In genomic region chr13:48094781-48095502, GRCh38 we compare ENCODE assay signal across 8 cellular contexts. TPM values are rescaled to one million over a fixed set of nuclear protein-coding genes. Genes with fewer than 3 reads are reported as not detected.
A peak's percentile ranks its signal among the peaks of the same experiment; 100 is the strongest.
DNase-seq lines count a peak whose midpoint lies in the region; ATAC-seq, FAIRE-seq and TF ChIP-seq lines count a peak whose summit lies in the region.

TSS of gene MED4 (minus strand) at chr13:48095104. CDS start at chr13:48095078, 26 bp downstream.

- H3K79me2 ChIP-seq in HepG2 (ENCODE audit: insufficient read depth, low read length): peaks cover 49% of the 10 kb centered on the region

- peak within 1 kb of the TSS; percentile 100 for H3K4me3 Mint-ChIP-seq in CD4-positive, alpha-beta T cell

- H3K27me3 ChIP-seq in CD4-positive, alpha-beta T cell (ENCODE audit: control insufficient read depth, insufficient read depth, low read length): no peaks in the 10 kb centered on the region
- H3K27me3 ChIP-seq in HepG2 (ENCODE audit: control insufficient read depth in 1 of 2, insufficient read depth in 2 of 2, low read length in 2 of 2): no peaks in the 10 kb centered on the region; a peak in 1 of 5 replicates

- H3K36me3 ChIP-seq in HepG2 (replicated peaks in 1 of 2; ENCODE audit: control insufficient read depth in 1 of 2, insufficient read depth in 2 of 2, low read length in 2 of 2): no peaks in the 10 kb centered on the region; a peak in 1 of 5 replicates

- no peaks in the 10 kb centered on the region for H3K27me3 Mint-ChIP-seq in CD4-positive, alpha-beta T cell

- in situ Hi-C loops in HepG2 (cut with HindIII; ENCODE audit: extremely low pct_ligation_motif_present, low pct_unique_long_range_greater_than_20kb): no loop called here

- peak within 1 kb of the TSS; percentile 92 for H2AFZ ChIP-seq in HepG2 (ENCODE audit: low read length)

- H3K9me3 Mint-ChIP-seq in CD4-positive, alpha-beta T cell: no peaks in the 10 kb centered on the region

- peak in 1 of 2 experiments; percentile 23; a peak in 1 of 4 replicates for TF ChIP-seq EP300 in HepG2 (IDR thresholded peaks at IDR 0.05; ENCODE audit: low read depth in 2 of 2, low read length in 2 of 2)
- 0 out of 2 replicates have a peak, but pooled peaks have one; percentile 24 for TF ChIP-seq EP300 in HepG2 (CRISPR knock-in tag; IDR thresholded peaks at IDR 0.05; ENCODE audit: borderline replicate concordance)

- peak; percentile 44 for FAIRE-seq in HepG2 (lab: Jason Lieb, UNC)

- peak; percentile 99 for TF ChIP-seq CTCF in CD4-positive, alpha-beta T cell (IDR thresholded peaks at IDR 0.05)
- TF ChIP-seq CTCF in HepG2 (CRISPR knock-in tag; IDR thresholded peaks at IDR 0.05): peak; percentile 96

- ATAC-seq in CD4-positive, alpha-beta T cell (ENCODE audit: poor library complexity): peak; percentile 98
- ATAC-seq in GM19395 (IDR thresholded peaks at IDR 0.05; ENCODE audit: unreplicated experiment): peak; percentile 94
- ATAC-seq in HG03565 (IDR thresholded peaks at IDR 0.05; ENCODE audit: unreplicated experiment): peak; percentile 89
- ATAC-seq in HepG2: peak; percentile 89

- peak within 1 kb of the TSS; percentile 95 for H3K27ac Mint-ChIP-seq in CD4-positive, alpha-beta T cell

- CTCF ChIA-PET in CD4-positive, alpha-beta T cell (lab: Charles Lee): interaction anchor here (0.7 to 2.4 kb wide), 35 partner anchors 9 to 1696 kb away, joined by 3 to 48 read pairs (median 4); partner anchors contain the start of genes ITM2B, NUDT15, RB1 and RCBTB2
- CTCF ChIA-PET in HepG2 (lab: Yijun Ruan, JAX; ENCODE audit: low intra/inter-chr PET ratio, low total read pairs): interaction anchor here (1.2 kb wide), 1 partner anchor 57 kb away, joined by 4 read pairs; no protein-coding TSS in a partner anchor

- peaks cover 81% of the 10 kb centered on the region for H3K4me1 ChIP-seq in HepG2 (ENCODE audit: insufficient read depth, low read length)

- TF ChIP-seq POLR2A in HepG2 (IDR thresholded peaks at IDR 0.05; ENCODE audit: insufficient read depth in 1 of 2, low read depth in 2 of 2, low read length in 2 of 2): peak; percentile 88 to 89

- TF ChIP-seq RAD21 in HepG2 (CRISPR knock-in tag; IDR thresholded peaks at IDR 0.05): peak; percentile 80

- H3K9me3 ChIP-seq in CD4-positive, alpha-beta T cell (ENCODE audit: control insufficient read depth, low read length): no peaks in the 10 kb centered on the region
- H3K9me3 ChIP-seq in HepG2 (ENCODE audit: low read length): no peaks in the 10 kb centered on the region

- H3K4me3 ChIP-seq in HepG2 (replicated peaks in 1 of 3; ENCODE audit: insufficient read depth in 1 of 3, low read depth in 2 of 3, low read length in 3 of 3): peak within 1 kb of the TSS; percentile 88 to 93 (median 88)

- peak within 1 kb of the TSS; percentile 86 for H3K9ac ChIP-seq in HepG2 (ENCODE audit: insufficient read depth, low read depth, low read length)

- peak within 1 kb of the TSS; percentile 84 for H3K27ac ChIP-seq in CD4-positive, alpha-beta T cell (ENCODE audit: low read depth, low read length)
- peak within 1 kb of the TSS; percentile 74 for H3K27ac ChIP-seq in HepG2 (ENCODE audit: extremely low read length, insufficient read depth, low read length)

- POLR2A ChIA-PET in CD4-positive, alpha-beta T cell (lab: Charles Lee): interaction anchor here (0.9 to 2.4 kb wide), 19 partner anchors 16 to 467 kb away, joined by 3 to 40 read pairs (median 4); partner anchors contain the start of genes ITM2B, LPAR6, NUDT15 and RB1
- POLR2A ChIA-PET in HepG2 (lab: Yijun Ruan, JAX): interaction anchor here (0.6 to 2.0 kb wide), 5 partner anchors 20 to 1988 kb away, joined by 3 to 9 read pairs (median 3); partner anchors contain the start of genes ITM2B, NUDT15 and SUCLA2

- H3K4me2 ChIP-seq in HepG2 (ENCODE audit: low read depth, low read length): peak within 1 kb of the TSS; percentile 79

- H3K4me1 Mint-ChIP-seq in CD4-positive, alpha-beta T cell (ENCODE audit: low read depth): peaks cover 53% of the 10 kb centered on the region

- no TSS peak for BruUV-seq in HepG2 (replicated peaks; lab: Mats Ljungman, UMichigan)

- intact Hi-C loops in CD4-positive, alpha-beta T cell (cut with DNase I, micrococcal nuclease): loop anchor here (1.0 to 10.0 kb wide), 5 partner anchors 57 to 880 kb away; partner anchors contain the start of genes FNDC3A (in 1 of the 2), ITM2B (in 1 of the 2) and RB1 (in 1 of the 2)
- intact Hi-C loops in HepG2 (cut with micrococcal nuclease; ENCODE audit: unreplicated experiment): loop anchor here (1.0 to 10.0 kb wide), 4 partner anchors 16 to 532 kb away; partner anchors contain the start of genes ITM2B and RB1

- peak; percentile 95 to 99 (median 97) for DNase-seq in CD4-positive, alpha-beta T cell
- DNase-seq in NCI-H748 treated with DMSO at 0.1 percent for 48 hours (lab: John Stamatoyannopoulos, UW) (peak; percentile 88), dermis microvascular lymphatic vessel endothelial cell (ENCODE audit: low read depth in 2 of 2) (peak; percentile 85 to 93), HepG2 (ENCODE audit: low spot score) (peak; percentile 87)
- peak; percentile 95 for DNase-seq in activated CD4-positive, alpha-beta T cell treated with anti-CD3 and anti-CD28 coated beads, Interleukin-2, amount 50 U/mL, for 4 hours
- peak; percentile 98 for DNase-seq in stimulated activated CD4-positive, alpha-beta T cell treated with anti-CD3 and anti-CD28 coated beads, Interleukin-4, amount 100 ng/mL, for 1 hour

- peaks cover 28% of the 10 kb centered on the region for H3K36me3 Mint-ChIP-seq in CD4-positive, alpha-beta T cell (ENCODE audit: low read depth)

- H4K20me1 ChIP-seq in HepG2 (ENCODE audit: insufficient read depth, low read length): peaks cover 3% of the 10 kb centered on the region; the same call in 1 of the 2 replicates

- WGBS in HepG2 (ENCODE audit: low lambda C conversion rate): 28% methylated on average over 26 of the region's 54 CpGs

TF ChIP-seq in HepG2, 621 proteins besides CTCF, POLR2A, EP300 and RAD21 (continues in another document):
- TF ChIP-seq, protein P1, sequence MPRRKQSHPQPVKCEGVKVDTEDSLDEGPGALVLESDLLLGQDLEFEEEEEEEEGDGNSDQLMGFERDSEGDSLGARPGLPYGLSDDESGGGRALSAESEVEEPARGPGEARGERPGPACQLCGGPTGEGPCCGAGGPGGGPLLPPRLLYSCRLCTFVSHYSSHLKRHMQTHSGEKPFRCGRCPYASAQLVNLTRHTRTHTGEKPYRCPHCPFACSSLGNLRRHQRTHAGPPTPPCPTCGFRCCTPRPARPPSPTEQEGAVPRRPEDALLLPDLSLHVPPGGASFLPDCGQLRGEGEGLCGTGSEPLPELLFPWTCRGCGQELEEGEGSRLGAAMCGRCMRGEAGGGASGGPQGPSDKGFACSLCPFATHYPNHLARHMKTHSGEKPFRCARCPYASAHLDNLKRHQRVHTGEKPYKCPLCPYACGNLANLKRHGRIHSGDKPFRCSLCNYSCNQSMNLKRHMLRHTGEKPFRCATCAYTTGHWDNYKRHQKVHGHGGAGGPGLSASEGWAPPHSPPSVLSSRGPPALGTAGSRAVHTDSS (CRISPR knock-in tag; conservative IDR thresholded peaks at IDR 0.05): no peak
- TF ChIP-seq JUN (CRISPR knock-in tag; IDR thresholded peaks at IDR 0.05) (no peak), ZNF10 (CRISPR knock-in tag; IDR thresholded peaks at IDR 0.05; ENCODE audit: borderline replicate concordance, low read depth) (no peak), ZBTB14 (CRISPR knock-in tag; IDR thresholded peaks at IDR 0.05) (0 out of 2 replicates have a peak, but pooled peaks have one; percentile 50), MAFK (conservative IDR thresholded peaks at IDR 0.05 in 1 of 2, IDR thresholded peaks at IDR 0.05 in 1 of 2; ENCODE audit: low read length in 2 of 2) (no peak), ZFP82 (CRISPR knock-in tag; IDR thresholded peaks at IDR 0.05; ENCODE audit: borderline replicate concordance) (peak; percentile 58; the same call in 1 of the 2 replicates)
- TF ChIP-seq, protein P2, sequence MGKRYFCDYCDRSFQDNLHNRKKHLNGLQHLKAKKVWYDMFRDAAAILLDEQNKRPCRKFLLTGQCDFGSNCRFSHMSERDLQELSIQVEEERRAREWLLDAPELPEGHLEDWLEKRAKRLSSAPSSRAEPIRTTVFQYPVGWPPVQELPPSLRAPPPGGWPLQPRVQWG (CRISPR knock-in tag; IDR thresholded peaks at IDR 0.05; ENCODE audit: borderline replicate concordance, low read depth): no peak

RNA-seq across cellular contexts. Expression of gene MED4, which starts in this region (rescaled TPM):
- 10 to 100 TPM; 48.9 to 56.1 TPM for total RNA-seq in CD4-positive, alpha-beta T cell
- total RNA-seq in dermis microvascular lymphatic vessel endothelial cell (30.3 and 33.8 TPM in 2 replicates), HepG2 (2016; rRNA removed; fragmentation: Illumina TruSeq; extraction: Trizol) (57.8 and 82.8 TPM in 2 replicates)
- total RNA-seq in HepG2 (2016; cell fraction: cytosol; rRNA removed; fragmentation: Illumina TruSeq; extraction: Trizol; ENCODE audit: low read depth): 50.9 and 51.4 TPM in 2 replicates
- total RNA-seq in HepG2 (2016; cell fraction: insoluble cytoplasmic fraction; rRNA removed; fragmentation: Illumina TruSeq; extraction: Trizol): 62.2 and 83.7 TPM in 2 replicates
- total RNA-seq in HepG2 (2016; cell fraction: membrane; rRNA removed; fragmentation: Illumina TruSeq; extraction: Trizol): 49.1 and 57.7 TPM in 2 replicates
- 28.0 and 33.7 TPM in 2 replicates for total RNA-seq in HepG2 (2016; cell fraction: nucleus; rRNA removed; fragmentation: Illumina TruSeq; extraction: Trizol)
- 33.6 and 49.4 TPM in 2 replicates for polyA plus RNA-seq in HepG2 (2011; rRNA removed)
- 21.6 and 27.6 TPM in 2 replicates for polyA plus RNA-seq in HepG2 (2011; cell fraction: cytosol; rRNA removed)
- polyA plus RNA-seq in HepG2 (2011; cell fraction: nucleus; rRNA removed): 8.4 and 10.6 TPM in 2 replicates
- 30.8 and 45.7 TPM in 2 replicates for polyA plus RNA-seq in HepG2 (2012)
- polyA plus RNA-seq in HepG2 (2016; cell fraction: cytosol; fragmentation: Illumina TruSeq; extraction: Trizol; ENCODE audit: low read depth): 27.1 and 27.6 TPM in 2 replicates
- polyA plus RNA-seq in HepG2 (2016; cell fraction: insoluble cytoplasmic fraction; fragmentation: Illumina TruSeq; extraction: Trizol; ENCODE audit: low read depth): 122 and 132 TPM in 2 replicates
- polyA plus RNA-seq in HepG2 (2016; cell fraction: membrane; fragmentation: Illumina TruSeq; extraction: Trizol; ENCODE audit: low read depth): 34.6 and 41.1 TPM in 2 replicates
- 59.2 and 62.6 TPM in 2 replicates for polyA plus RNA-seq in HepG2 (2016; cell fraction: nucleus; fragmentation: Illumina TruSeq; extraction: Trizol; ENCODE audit: insufficient read depth, low read depth)
- 17.9 and 19.3 TPM in 2 replicates for polyA minus RNA-seq in HepG2 (2011; rRNA and poly(A)+ RNA removed; ENCODE audit: low replicate concordance)
- 12.6 and 15.2 TPM in 2 replicates for polyA minus RNA-seq in HepG2 (2011; cell fraction: cytosol; rRNA and poly(A)+ RNA removed)
- polyA minus RNA-seq in HepG2 (2011; cell fraction: nucleus; rRNA and poly(A)+ RNA removed): 21.5 and 24.7 TPM in 2 replicates

Comparison
In these comparisons a context has a peak if more than half of its experiments do, and no peak if none do; other contexts are left out.
1. Peak in every context shown above with its lines: DNase-seq, ATAC-seq, H3K4me3 ChIP-seq and H3K27ac ChIP-seq.